16 cellular contexts compared by ENCODE assay signal in genomic region chr1:198667186-198667585, GRCh38. TPM values are rescaled to one million over a fixed set of nuclear protein-coding genes. Genes with fewer than 3 reads are reported as not detected.
A peak's percentile ranks its signal among the peaks of the same experiment; 100 is the strongest.
DNase-seq lines count a peak whose midpoint lies in the region; ATAC-seq and TF ChIP-seq lines count a peak whose summit lies in the region.
"Had no signal": no experiment of that assay in that cellular context is flagged by ENCODE, and none has a peak within 500 bp of the region (broad histone marks: within the 10 kb centered on the region; RNA-seq: fewer than 3 reads in every experiment).

No MANE protein-coding gene starts in this region.

- intact Hi-C loops in CD4-positive, alpha-beta T cell (cut with DNase I, micrococcal nuclease) = no loop called here
- intact Hi-C loops in activated CD8-positive, alpha-beta T cell treated with anti-CD3 and anti-CD28 coated beads for 36 hours (cut with micrococcal nuclease) = loop anchor here (2.0 kb wide), 1 partner anchor 14 kb away; no protein-coding TSS in a partner anchor
- intact Hi-C loops in tibial artery (cut with DNase I; ENCODE audit: low total_unique reads) (no loop called here), left ventricle myocardium inferior (cut with micrococcal nuclease) (no loop called here)

- CTCF ChIA-PET in CD4-positive, alpha-beta T cell (lab: Charles Lee) = interaction anchor here (1.3 kb wide), 1 partner anchor 8 kb away, joined by 3 read pairs; no protein-coding TSS in a partner anchor
- CTCF ChIA-PET in activated CD8-positive, alpha-beta T cell treated with anti-CD3 and anti-CD28 coated beads for 36 hours (lab: Charles Lee) = interaction anchor here (0.9 to 1.9 kb wide), 4 partner anchors 16 to 32 kb away, joined by 3 to 5 read pairs (median 4); no protein-coding TSS in a partner anchor

- H3K36me3 Mint-ChIP-seq in CD4-positive, alpha-beta T cell (ENCODE audit: low read depth) = peaks cover 90% of the 10 kb centered on the region
- H3K36me3 Mint-ChIP-seq in activated CD8-positive, alpha-beta T cell treated with anti-CD3 and anti-CD28 coated beads for 36 hours (ENCODE audit: low read depth) = peaks cover 75% of the 10 kb centered on the region
- H3K36me3 Mint-ChIP-seq in memory B cell = peaks cover 33% of the 10 kb centered on the region

- no peaks in the 10 kb centered on the region for H3K9me3 Mint-ChIP-seq in CD4-positive, alpha-beta T cell
- H3K9me3 Mint-ChIP-seq in activated CD8-positive, alpha-beta T cell treated with anti-CD3 and anti-CD28 coated beads for 36 hours = no peaks in the 10 kb centered on the region
- no peaks in the 10 kb centered on the region for H3K9me3 Mint-ChIP-seq in memory B cell

- ATAC-seq in CD4-positive, alpha-beta T cell (ENCODE audit: poor library complexity) = no peak
- no peak for ATAC-seq in activated CD8-positive, alpha-beta T cell treated with anti-CD3 and anti-CD28 coated beads for 36 hours
- ATAC-seq in memory B cell (ENCODE audit: low read depth) = no peak
- ATAC-seq: heart left ventricle, HepG2 had no signal

- H3K4me3 ChIP-seq in tibial artery (no peak overlapping the region), left ventricle myocardium inferior (no peak overlapping the region)
- H3K4me3 ChIP-seq: BLaER1, heart left ventricle had no signal

- peak overlapping the region; percentile 72 for H3K4me3 Mint-ChIP-seq in CD4-positive, alpha-beta T cell
- peak overlapping the region; percentile 25 for H3K4me3 Mint-ChIP-seq in activated CD8-positive, alpha-beta T cell treated with anti-CD3 and anti-CD28 coated beads for 36 hours
- no peak overlapping the region for H3K4me3 Mint-ChIP-seq in memory B cell

- H3K27me3 ChIP-seq in CD4-positive, alpha-beta T cell (ENCODE audit: control insufficient read depth, insufficient read depth, low read length) = no peaks in the 10 kb centered on the region
- H3K27me3 ChIP-seq in tibial artery (no peaks in the 10 kb centered on the region), left ventricle myocardium inferior (ENCODE audit: low read depth) (peaks cover 4% of the 10 kb centered on the region)
- H3K27me3 ChIP-seq: BLaER1, heart left ventricle had no signal

- H3K36me3 ChIP-seq in tibial artery (no peaks in the 10 kb centered on the region), left ventricle myocardium inferior (no peaks in the 10 kb centered on the region)
- H3K36me3 ChIP-seq: BLaER1 had no signal

- H3K9me3 ChIP-seq in CD4-positive, alpha-beta T cell (ENCODE audit: control insufficient read depth, low read length) = no peaks in the 10 kb centered on the region
- H3K9me3 ChIP-seq in tibial artery = no peaks in the 10 kb centered on the region
- no peaks in the 10 kb centered on the region for H3K9me3 ChIP-seq in left ventricle myocardium inferior (replicated peaks)
- H3K9me3 ChIP-seq: BLaER1, heart left ventricle had no signal

- no peak for DNase-seq in CD4-positive, alpha-beta T cell
- DNase-seq in GM04504 (ENCODE audit: low read depth) (peak; percentile 49), memory B cell (ENCODE audit: low spot score in 2 of 2) (no peak), tibial artery (no peak), left ventricle myocardium inferior (no peak), NCI-H1417 treated with DMSO at 0.1 percent for 48 hours (lab: John Stamatoyannopoulos, UW) (no peak)
- DNase-seq in activated CD8-positive, alpha-beta T cell treated with anti-CD3 and anti-CD28 coated beads for 36 hours = no peak
- DNase-seq: activated CD4-positive, alpha-beta T cell treated with anti-CD3 and anti-CD28 coated beads for 1 hour; activated gamma-delta T cell; central memory CD4-positive, alpha-beta T cell; heart left ventricle; kidney glomerular epithelial cell; NCI-H1105 treated with DMSO at 0.1 percent for 48 hours; NCI-H345 had no signal

- no peak for TF ChIP-seq CTCF in CD4-positive, alpha-beta T cell (IDR thresholded peaks at IDR 0.05)
- TF ChIP-seq CTCF in activated CD8-positive, alpha-beta T cell treated with anti-CD3 and anti-CD28 coated beads for 36 hours (IDR thresholded peaks at IDR 0.05) = no peak
- no peak for TF ChIP-seq CTCF in tibial artery (IDR thresholded peaks at IDR 0.05)
- no peak for TF ChIP-seq CTCF in left ventricle myocardium inferior (IDR thresholded peaks at IDR 0.05; ENCODE audit: borderline replicate concordance)

- POLR2A ChIA-PET in CD4-positive, alpha-beta T cell (lab: Charles Lee) = interaction anchor here (0.7 to 20.3 kb wide), 9 partner anchors 8 to 144 kb away, joined by 3 to 317 read pairs (median 5); no protein-coding TSS in a partner anchor
- POLR2A ChIA-PET in activated CD8-positive, alpha-beta T cell treated with anti-CD3 and anti-CD28 coated beads for 36 hours (lab: Charles Lee) = interaction anchor here (0.6 to 7.1 kb wide), 6 partner anchors 10 to 132 kb away, joined by 3 to 67 read pairs (median 4); no protein-coding TSS in a partner anchor

- no peaks in the 10 kb centered on the region for H3K27me3 Mint-ChIP-seq in CD4-positive, alpha-beta T cell
- H3K27me3 Mint-ChIP-seq in activated CD8-positive, alpha-beta T cell treated with anti-CD3 and anti-CD28 coated beads for 36 hours = no peaks in the 10 kb centered on the region
- no peaks in the 10 kb centered on the region for H3K27me3 Mint-ChIP-seq in memory B cell

- H3K4me1 Mint-ChIP-seq in CD4-positive, alpha-beta T cell (ENCODE audit: low read depth) = peaks cover 96% of the 10 kb centered on the region
- peaks cover 86% of the 10 kb centered on the region for H3K4me1 Mint-ChIP-seq in activated CD8-positive, alpha-beta T cell treated with anti-CD3 and anti-CD28 coated beads for 36 hours (ENCODE audit: low read depth)
- H3K4me1 Mint-ChIP-seq in memory B cell = peaks cover 61% of the 10 kb centered on the region

- H3K4me1 ChIP-seq in tibial artery (no peaks in the 10 kb centered on the region), left ventricle myocardium inferior (no peaks in the 10 kb centered on the region)
- H3K4me1 ChIP-seq: BLaER1 had no signal

- H3K27ac Mint-ChIP-seq in CD4-positive, alpha-beta T cell = peak overlapping the region; percentile 100
- H3K27ac Mint-ChIP-seq in activated CD8-positive, alpha-beta T cell treated with anti-CD3 and anti-CD28 coated beads for 36 hours = peak overlapping the region; percentile 93
- peak overlapping the region; percentile 72 for H3K27ac Mint-ChIP-seq in memory B cell

- H3K27ac ChIP-seq in CD4-positive, alpha-beta T cell (ENCODE audit: low read depth, low read length) = peak overlapping the region; percentile 66
- no peak overlapping the region for H3K27ac ChIP-seq in tibial artery
- no peak overlapping the region for H3K27ac ChIP-seq in left ventricle myocardium inferior (replicated peaks)
- H3K27ac ChIP-seq: BLaER1 had no signal

RNA-seq across cellular contexts. Expression of gene PTPRC, which starts 28.3 kb away (rescaled TPM):
- 100 to 1,000 TPM; 661 to 698 TPM for total RNA-seq in CD4-positive, alpha-beta T cell
- total RNA-seq in activated CD8-positive, alpha-beta T cell treated with anti-CD3 and anti-CD28 coated beads for 36 hours = 100 to 1,000 TPM; 475 to 499 TPM
- 7.5 TPM for total RNA-seq in left ventricle myocardium inferior
- total RNA-seq: HepG2 had no signal

Comparison
In these comparisons a context has a peak if more than half of its experiments do, and no peak if none do; other contexts are left out.
1. RNA of gene PTPRC, which starts 28.3 kb away (total RNA-seq): 661 to 698 TPM in CD4-positive, alpha-beta T cell and 475 to 499 TPM in activated CD8-positive, alpha-beta T cell treated with anti-CD3 and anti-CD28 coated beads for 36 hours; 7.5 TPM in left ventricle myocardium inferior (single experiment); every median in the first group is over 10 times any median in the second.
2. Peak in every context shown above with its lines, with median percentiles within 50 percentile points of each other: H3K27ac Mint-ChIP-seq.